ENCODE assay signal across 33 cellular contexts in genomic region chr15:89677381-89677780, GRCh38. TPM values are rescaled to one million over a fixed set of nuclear protein-coding genes. Genes with fewer than 3 reads are reported as not detected.
"Had no signal": no experiment of that assay in that cellular context is flagged by ENCODE, and none has a peak within 500 bp of the region (broad histone marks: within the 10 kb centered on the region; RNA-seq: fewer than 3 reads in every experiment).

No MANE protein-coding gene starts in this region.

- H3K36me3 ChIP-seq: left lung, neural progenitor cell, neutrophil, pancreas, prostate gland, vagina had no signal

- DNase-seq: hypothalamus; immature natural killer cell; kidney; left colon; left lung; mesendoderm; naive B cell; natural killer cell; nephron progenitor cell; occipital lobe; pancreas; posterior cingulate gyrus; retina; right cardiac atrium; stimulated activated CD4-positive, alpha-beta T cell treated with anti-CD3 and anti-CD28 coated beads, Interleukin-12 subunit alpha, Interleukin-12 subunit beta, amount 100 ng/mL, for 4 hours; stimulated activated CD4-positive, alpha-beta T cell treated with anti-CD3 and anti-CD28 coated beads, Interleukin-15, amount 100 ng/mL, for 24 hours; stimulated activated CD4-positive, alpha-beta T cell treated with anti-CD3 and anti-CD28 coated beads, Interleukin-2, amount 100 ng/mL, for 24 hours; stimulated activated CD4-positive, alpha-beta T cell treated with anti-CD3 and anti-CD28 coated beads, Interleukin-4, amount 100 ng/mL, for 1 hour; stimulated activated naive CD4-positive, alpha-beta T cell; substantia nigra had no signal

- H3K9me3 ChIP-seq: left lung, neutrophil, pancreas, prostate gland, tibial nerve, vagina had no signal

- H3K9ac ChIP-seq: neural progenitor cell had no signal

- H3K4me3 Mint-ChIP-seq: immature natural killer cell; mesothelial cell of epicardium; naive B cell; natural killer cell; nephron progenitor cell; neural progenitor cell; stimulated activated naive CD8-positive, alpha-beta T cell treated with anti-CD3 and anti-CD28 coated beads, Interleukin-15, Interleukin-2, amounts not matched to agents 100 ng/mL and 50 ng/mL, for 24 hours; type B pancreatic cell had no signal

- H3K27me3 ChIP-seq: left lung, neural progenitor cell, neutrophil, pancreas, tibial nerve, vagina had no signal

- H3K4me1 ChIP-seq: neural progenitor cell had no signal

- H3K4me1 Mint-ChIP-seq: immature natural killer cell, naive B cell, natural killer cell had no signal

- H3K36me3 Mint-ChIP-seq: natural killer cell, neural progenitor cell, type B pancreatic cell had no signal

- H3K9me3 Mint-ChIP-seq: immature natural killer cell; mesothelial cell of epicardium; naive B cell; natural killer cell; nephron progenitor cell; neural progenitor cell; stimulated activated naive CD8-positive, alpha-beta T cell treated with anti-CD3 and anti-CD28 coated beads, Interleukin-15, Interleukin-2, amounts not matched to agents 100 ng/mL and 50 ng/mL, for 24 hours; type B pancreatic cell had no signal

- H3K27ac Mint-ChIP-seq: immature natural killer cell; mesothelial cell of epicardium; naive B cell; natural killer cell; nephron progenitor cell; neural progenitor cell; stimulated activated naive CD8-positive, alpha-beta T cell treated with anti-CD3 and anti-CD28 coated beads, Interleukin-15, Interleukin-2, amounts not matched to agents 100 ng/mL and 50 ng/mL, for 24 hours; type B pancreatic cell had no signal

- H3K4me3 ChIP-seq: left lung, lung, neural progenitor cell, pancreas, prostate gland, skin epidermis, tibial nerve, vagina had no signal

- H3K27ac ChIP-seq: left lung, neural progenitor cell, neutrophil, pancreas, prostate gland, skin epidermis, tibial nerve, vagina had no signal

- ATAC-seq: left colon, left lung, natural killer cell, pancreas, right cardiac atrium, sciatic nerve had no signal

RNA-seq across cellular contexts. Expression of gene WDR93, which starts 13.2 kb away (rescaled TPM):
- total RNA-seq: left colon, mononuclear cell, right cardiac atrium, sciatic nerve, urinary bladder, vagina had no signal
